ENCODE assay signal across 8 cellular contexts in the genomic region with DNA sequence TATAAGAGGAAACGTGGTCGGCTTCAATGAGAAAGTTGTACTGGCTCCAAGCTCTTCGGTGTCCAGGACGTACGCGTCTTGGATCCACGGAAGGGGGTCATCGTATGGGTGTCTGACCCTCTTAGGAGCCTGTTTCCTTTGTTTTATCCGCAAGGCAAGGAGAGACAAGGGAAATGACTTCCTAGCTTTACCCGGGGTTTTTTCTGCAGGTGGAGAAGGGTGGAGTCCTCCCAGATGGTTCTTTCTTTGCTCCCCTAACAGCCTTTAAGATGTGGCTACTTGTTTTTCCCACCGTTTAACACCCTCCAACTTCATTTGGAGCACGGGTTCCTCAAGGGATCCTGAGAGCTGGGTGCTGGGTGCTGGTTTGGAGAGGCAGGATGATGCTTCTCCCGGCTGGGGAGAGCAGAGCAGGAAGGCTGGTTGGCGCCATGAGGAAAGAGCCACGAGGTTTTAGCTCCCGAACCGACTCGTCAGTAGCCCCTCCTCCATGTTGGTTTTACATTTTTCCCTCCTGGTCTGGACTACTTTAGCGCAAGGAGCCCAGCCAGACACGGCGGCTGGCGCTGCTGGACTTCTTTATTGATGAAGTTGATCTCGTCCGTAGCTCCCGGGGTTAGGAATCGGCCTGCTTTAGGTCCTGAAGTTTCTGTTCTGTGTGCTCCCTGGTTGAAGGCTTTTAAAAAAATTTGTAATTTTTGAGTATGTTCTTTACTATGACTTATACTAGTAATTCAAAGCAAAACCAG. TPM values are rescaled to one million over a fixed set of nuclear protein-coding genes. Genes with fewer than 3 reads are reported as not detected.
DNase-seq lines count a peak whose midpoint lies in the region; ATAC-seq and TF ChIP-seq lines count a peak whose summit lies in the region.

No MANE protein-coding gene starts in this region.

- CTCF ChIA-PET in activated CD4-positive, alpha-beta T cell treated with anti-CD3 and anti-CD28 coated beads for 36 hours (lab: Charles Lee) = interaction anchor here (0.6 to 1.4 kb wide), 10 partner anchors 16 to 236 kb away, joined by 3 to 4 read pairs (median 3); partner anchors contain the start of gene TMCO1
- CTCF ChIA-PET in HEK293 (lab: Yijun Ruan, JAX) = interaction anchor here (0.6 to 2.0 kb wide), 11 partner anchors 17 to 1368 kb away, joined by 3 to 11 read pairs (median 4); no protein-coding TSS in a partner anchor

- no peak for TF ChIP-seq CTCF in HEK293 (tag by site-specific recombination; IDR thresholded peaks at IDR 0.05)
- no peak for TF ChIP-seq CTCF in choroid plexus epithelial cell (conservative IDR thresholded peaks at IDR 0.05; ENCODE audit: low read depth, low read length)

- H3K9me3 Mint-ChIP-seq in activated CD4-positive, alpha-beta T cell treated with anti-CD3 and anti-CD28 coated beads for 36 hours (ENCODE audit: low read depth) = no peaks in the 10 kb centered on the region

- DNase-seq in activated CD4-positive, alpha-beta T cell treated with anti-CD3 and anti-CD28 coated beads for 36 hours = peak; percentile 41
- no peak for DNase-seq in activated CD4-positive, alpha-beta T cell treated with anti-CD3 and anti-CD28 coated beads, Interleukin-2, amount 50 U/mL, for 1 hour
- peak; percentile 91 for DNase-seq in NCI-H1092 treated with DMSO at 0.1 percent for 48 hours (lab: John Stamatoyannopoulos, UW)
- DNase-seq in choroid plexus epithelial cell (ENCODE audit: low read depth) = peak; percentile 89
- DNase-seq in kidney glomerular epithelial cell (lab: John Stamatoyannopoulos, UW) = peak; percentile 73
- DNase-seq in stimulated activated CD4-positive, alpha-beta T cell treated with anti-CD3 and anti-CD28 coated beads, Interleukin-1b, Interleukin-23, amount 100 ng/mL, for 48 hours = peak; percentile 11

- peak overlapping the region; percentile 92 for H3K27ac Mint-ChIP-seq in activated CD4-positive, alpha-beta T cell treated with anti-CD3 and anti-CD28 coated beads for 36 hours

- H3K4me1 ChIP-seq in HEK293 (ENCODE audit: control insufficient read depth, insufficient read depth, low read length) = no peaks in the 10 kb centered on the region

- H3K27me3 Mint-ChIP-seq in activated CD4-positive, alpha-beta T cell treated with anti-CD3 and anti-CD28 coated beads for 36 hours = no peaks in the 10 kb centered on the region

- peaks cover 13% of the 10 kb centered on the region for H3K4me1 Mint-ChIP-seq in activated CD4-positive, alpha-beta T cell treated with anti-CD3 and anti-CD28 coated beads for 36 hours

- H3K36me3 ChIP-seq in HEK293 (ENCODE audit: control insufficient read depth in 2 of 2, insufficient read depth in 1 of 2, low read length in 2 of 2) = no peaks in the 10 kb centered on the region; a peak in 1 of 3 replicates

- H3K27ac ChIP-seq in HEK293 (ENCODE audit: extremely low read depth, low read depth, low read length) = peak overlapping the region; percentile 83

- H3K4me3 Mint-ChIP-seq in activated CD4-positive, alpha-beta T cell treated with anti-CD3 and anti-CD28 coated beads for 36 hours = peak overlapping the region; percentile 96

- intact Hi-C loops in activated CD4-positive, alpha-beta T cell treated with anti-CD3 and anti-CD28 coated beads for 36 hours (cut with DNase I, micrococcal nuclease) = loop anchor here (5.0 kb wide), 5 partner anchors 44 to 664 kb away; partner anchors contain the start of genes ALDH9A1 (in 1 of the 2) and FAM78B (in 1 of the 2)

- H3K36me3 Mint-ChIP-seq in activated CD4-positive, alpha-beta T cell treated with anti-CD3 and anti-CD28 coated beads for 36 hours (ENCODE audit: low read depth) = peaks cover 17% of the 10 kb centered on the region

- POLR2A ChIA-PET in activated CD4-positive, alpha-beta T cell treated with anti-CD3 and anti-CD28 coated beads for 36 hours (lab: Charles Lee) = interaction anchor here (0.6 to 1.1 kb wide), 7 partner anchors 46 to 1392 kb away, joined by 3 to 5 read pairs (median 3); partner anchors contain the start of genes MGST3 and POU2F1
- POLR2A ChIA-PET in HEK293 (lab: Yijun Ruan, JAX) = interaction anchor here (0.6 to 2.4 kb wide), 14 partner anchors 8 to 1392 kb away, joined by 3 to 20 read pairs (median 3); partner anchors contain the start of genes ALDH9A1, POU2F1 and TMCO1

- ATAC-seq in activated CD4-positive, alpha-beta T cell treated with anti-CD3 and anti-CD28 coated beads for 36 hours = peak; percentile 7
- peak; percentile 81 for ATAC-seq in SK-N-SH treated with all-trans-retinoic acid at 6 μM for 48 hours

- H3K4me3 ChIP-seq in HEK293 (ENCODE audit: low read depth, low read length) = peak overlapping the region; percentile 86
- peak overlapping the region; percentile 92 for H3K4me3 ChIP-seq in choroid plexus epithelial cell (ENCODE audit: low read depth, low read length)

- H3K9me3 ChIP-seq in HEK293 (ENCODE audit: control insufficient read depth, insufficient read depth, low read depth, low read length) = no peaks in the 10 kb centered on the region

TF ChIP-seq in HEK293, 187 proteins besides CTCF, POLR2A, EP300 and RAD21 (continues in another document):
- TF ChIP-seq YY1 (tag by site-specific recombination; IDR thresholded peaks at IDR 0.05) = peak; percentile 86
- 0 out of 2 replicates have a peak, but pooled peaks have one; percentile 22 for TF ChIP-seq SP3 (tag by site-specific recombination; IDR thresholded peaks at IDR 0.05)
- TF ChIP-seq IKZF3 (tag by site-specific recombination; IDR thresholded peaks at IDR 0.05) = peak; percentile 25; the same call in 1 of the 2 replicates
- no peak for TF ChIP-seq ZFP69B (tag by site-specific recombination; IDR thresholded peaks at IDR 0.05)
- no peak for TF ChIP-seq WT1 (tag by site-specific recombination; IDR thresholded peaks at IDR 0.05)
- TF ChIP-seq ZNF658 (tag by site-specific recombination; IDR thresholded peaks at IDR 0.05) = no peak
- peak; percentile 12; the same call in 1 of the 2 replicates for TF ChIP-seq ZSCAN30 (tag by site-specific recombination; IDR thresholded peaks at IDR 0.05)
- TF ChIP-seq ZNF16 (tag by site-specific recombination; IDR thresholded peaks at IDR 0.05; ENCODE audit: low read depth) = no peak
- peak; percentile 98 for TF ChIP-seq ZNF600 (tag by site-specific recombination; IDR thresholded peaks at IDR 0.05)
- peak; percentile 59; the same call in 1 of the 2 replicates for TF ChIP-seq OSR2 (tag by site-specific recombination; IDR thresholded peaks at IDR 0.05)
- no peak for TF ChIP-seq ZNF19 (tag by site-specific recombination; IDR thresholded peaks at IDR 0.05; ENCODE audit: low read depth)
- peak; percentile 3; the same call in 1 of the 2 replicates for TF ChIP-seq GLIS2 (tag by site-specific recombination; IDR thresholded peaks at IDR 0.05)
- peak; percentile 33; the same call in 1 of the 2 replicates for TF ChIP-seq ZNF585B (tag by site-specific recombination; IDR thresholded peaks at IDR 0.05)
- peak; percentile 82 for TF ChIP-seq ZBTB17 (tag by site-specific recombination; IDR thresholded peaks at IDR 0.05)

TF ChIP-seq in SK-N-SH treated with all-trans-retinoic acid at 6 μM for 48 hours, 23 proteins besides CTCF, POLR2A, EP300 and RAD21:
- no peak for TF ChIP-seq ARNTL (CRISPR knock-in tag; IDR thresholded peaks at IDR 0.05; ENCODE audit: borderline replicate concordance, low read depth)
- TF ChIP-seq ISL1 (CRISPR knock-in tag; IDR thresholded peaks at IDR 0.05) = no peak
- no peak for TF ChIP-seq ZNF8 (CRISPR knock-in tag; IDR thresholded peaks at IDR 0.05)
- no peak for TF ChIP-seq ZFP30 (CRISPR knock-in tag; IDR thresholded peaks at IDR 0.05)
- TF ChIP-seq, protein P1, sequence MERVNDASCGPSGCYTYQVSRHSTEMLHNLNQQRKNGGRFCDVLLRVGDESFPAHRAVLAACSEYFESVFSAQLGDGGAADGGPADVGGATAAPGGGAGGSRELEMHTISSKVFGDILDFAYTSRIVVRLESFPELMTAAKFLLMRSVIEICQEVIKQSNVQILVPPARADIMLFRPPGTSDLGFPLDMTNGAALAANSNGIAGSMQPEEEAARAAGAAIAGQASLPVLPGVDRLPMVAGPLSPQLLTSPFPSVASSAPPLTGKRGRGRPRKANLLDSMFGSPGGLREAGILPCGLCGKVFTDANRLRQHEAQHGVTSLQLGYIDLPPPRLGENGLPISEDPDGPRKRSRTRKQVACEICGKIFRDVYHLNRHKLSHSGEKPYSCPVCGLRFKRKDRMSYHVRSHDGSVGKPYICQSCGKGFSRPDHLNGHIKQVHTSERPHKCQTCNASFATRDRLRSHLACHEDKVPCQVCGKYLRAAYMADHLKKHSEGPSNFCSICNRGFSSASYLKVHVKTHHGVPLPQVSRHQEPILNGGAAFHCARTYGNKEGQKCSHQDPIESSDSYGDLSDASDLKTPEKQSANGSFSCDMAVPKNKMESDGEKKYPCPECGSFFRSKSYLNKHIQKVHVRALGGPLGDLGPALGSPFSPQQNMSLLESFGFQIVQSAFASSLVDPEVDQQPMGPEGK (CRISPR knock-in tag; IDR thresholded peaks at IDR 0.05; ENCODE audit: borderline replicate concordance) = no peak
- no peak for TF ChIP-seq ZFP3 (CRISPR knock-in tag; IDR thresholded peaks at IDR 0.05)
- no peak for TF ChIP-seq CSDC2 (CRISPR knock-in tag; IDR thresholded peaks at IDR 0.05)

RNA-seq across cellular contexts. Expression of gene UCK2, which starts 1.3 kb away (rescaled TPM):
- 10 to 100 TPM; 69.4 to 81.5 TPM for total RNA-seq in activated CD4-positive, alpha-beta T cell treated with anti-CD3 and anti-CD28 coated beads for 36 hours
